30 cellular contexts compared by ENCODE assay signal in the genomic region with DNA sequence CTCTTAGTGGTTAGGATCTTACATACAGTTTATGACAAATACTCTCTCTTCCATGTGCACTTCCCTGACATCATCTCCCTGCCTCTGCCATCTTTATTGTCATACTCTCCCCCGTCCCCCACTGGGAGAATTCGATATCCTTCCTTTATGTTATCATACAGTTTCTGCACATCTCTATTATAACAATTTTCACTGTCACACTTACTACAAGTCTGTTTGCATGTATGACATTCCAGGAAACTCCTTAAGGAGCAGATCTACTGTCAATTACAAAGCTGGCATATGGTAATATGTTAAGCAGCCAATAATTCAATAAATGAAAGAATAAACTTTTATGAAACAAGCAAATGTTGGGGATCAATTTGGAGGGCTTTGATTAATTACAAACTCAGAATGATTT.
"Had no signal": no experiment of that assay in that cellular context is flagged by ENCODE, and none has a peak within 500 bp of the region (broad histone marks: within the 10 kb centered on the region; RNA-seq: fewer than 3 reads in every experiment).

No MANE protein-coding gene starts in this region.

- H3K36me3 ChIP-seq: adrenal gland, ascending aorta, brain microvascular endothelial cell, breast epithelium, cardiac muscle cell had no signal

- DNase-seq: activated effector memory CD4-positive, alpha-beta T cell treated with anti-CD3 and anti-CD28 coated beads, Interleukin-2, amount 50 U/mL, for 16 hours; activated effector memory CD4-positive, alpha-beta T cell treated with Interleukin-2 at 50 U/mL for 16 hours; activated gamma-delta T cell; activated gamma-delta T cell treated with Interleukin-2 at 50 U/mL for 16 hours; activated naive CD4-positive, alpha-beta T cell; activated naive CD4-positive, alpha-beta T cell treated with anti-CD3 and anti-CD28 coated beads for 36 hours; activated naive CD4-positive, alpha-beta T cell treated with anti-CD3 and anti-CD28 coated beads, Interleukin-2, amount 10 ng/mL, durations not matched to agents 7 days and 5 days; activated naive CD4-positive, alpha-beta T cell treated with anti-CD3 and anti-CD28 coated beads, Interleukin-2, amount 50 U/mL, for 16 hours; activated naive CD4-positive, alpha-beta T cell treated with Interleukin-2 at 50 U/mL for 16 hours; activated naive CD8-positive, alpha-beta T cell treated with anti-CD3 and anti-CD28 coated beads for 36 hours; activated naive CD8-positive, alpha-beta T cell treated with anti-CD3 and anti-CD28 coated beads, Interleukin-2, amount 10 ng/mL, durations not matched to agents 7 days and 5 days; activated naive CD8-positive, alpha-beta T cell treated with anti-CD3 and anti-CD28 coated beads, Interleukin-2, amount 50 U/mL, for 24 hours; activated T-cell treated with anti-CD3 and anti-CD28 coated beads, Interleukin-2, amount 50 U/mL, for 1 hour; activated T-cell treated with anti-CD3 and anti-CD28 coated beads, Interleukin-2, amount 50 U/mL, for 24 hours; activated T-cell treated with anti-CD3 and anti-CD28 coated beads, Interleukin-2, amount 50 U/mL, for 4 hours; activated T-cell treated with anti-CD3 and anti-CD28 coated beads, Interleukin-2, amount 50 U/mL, for 48 hours; activated T-cell treated with anti-CD3 and anti-CD28 coated beads, Interleukin-2, amount 50 U/mL, for 72 hours; adrenal gland; amniotic stem cell; amygdala; anterior cingulate cortex; aorta; body of pancreas; brain microvascular endothelial cell; caudate nucleus; central memory CD4-positive, alpha-beta T cell; cerebellar nuclear complex had no signal

- H3K9me3 ChIP-seq: adrenal gland, ascending aorta, body of pancreas, breast epithelium had no signal

- H3K27me3 ChIP-seq: adrenal gland, ascending aorta, body of pancreas, brain microvascular endothelial cell, breast epithelium, cardiac muscle cell had no signal

- H3K4me3 ChIP-seq: adrenal gland, ascending aorta, body of pancreas, breast epithelium, cardiac muscle cell had no signal

- H3K27ac ChIP-seq: adrenal gland, ascending aorta, body of pancreas, brain microvascular endothelial cell, breast epithelium, cardiac muscle cell had no signal
